ENCODE assay signal across 8 cellular contexts in genomic region chr12:56080556-56081138, GRCh38. TPM values are rescaled to one million over a fixed set of nuclear protein-coding genes. Genes with fewer than 3 reads are reported as not detected.
DNase-seq lines count a peak whose midpoint lies in the region; ATAC-seq and TF ChIP-seq lines count a peak whose summit lies in the region.

No MANE protein-coding gene starts in this region.

- WGBS in mesodermal cell (ENCODE audit: insufficient coverage in 2 of 2), 2 experiments = 12 to 33% methylated on average over 3 to 9 of the region's 20 CpGs
- 23% methylated on average over 20 of the region's 20 CpGs for WGBS in urinary bladder

- H3K36me3 ChIP-seq in cardiac muscle cell (no peaks in the 10 kb centered on the region), mesodermal cell (ENCODE audit: control insufficient read depth, insufficient read depth, low read length) (no peaks in the 10 kb centered on the region), urinary bladder (ENCODE audit: insufficient read depth) (no peaks in the 10 kb centered on the region)

- H3K27me3 ChIP-seq in cardiac muscle cell = no peaks in the 10 kb centered on the region

- H3K9me3 ChIP-seq in cardiac muscle cell (ENCODE audit: low read depth) = no peaks in the 10 kb centered on the region
- H3K9me3 ChIP-seq in mesodermal cell (ENCODE audit: control insufficient read depth, low read length) = no peaks in the 10 kb centered on the region

- ATAC-seq in GM19324 (IDR thresholded peaks at IDR 0.05; ENCODE audit: low FRiP score, unreplicated experiment) (no peak), HG03432 (IDR thresholded peaks at IDR 0.05; ENCODE audit: unreplicated experiment) (no peak)

- intact Hi-C loops in cardiac septum (cut with DNase I) = no loop called here

- peaks cover 22% of the 10 kb centered on the region for H3K4me1 ChIP-seq in cardiac muscle cell (ENCODE audit: low read depth)
- peaks cover 17% of the 10 kb centered on the region for H3K4me1 ChIP-seq in mesodermal cell (ENCODE audit: control insufficient read depth, insufficient read depth, low read length, poor library complexity, severe bottlenecking)
- H3K4me1 ChIP-seq in urinary bladder (ENCODE audit: insufficient read depth) = no peaks in the 10 kb centered on the region

- H3K27ac ChIP-seq in cardiac muscle cell (peak overlapping the region; percentile 63), caudate nucleus (ENCODE audit: low read depth, low read length) (peak overlapping the region; percentile 95), mesodermal cell (ENCODE audit: low read depth, low read length, severe bottlenecking) (no peak overlapping the region), urinary bladder (ENCODE audit: low read depth) (peak overlapping the region; percentile 76)

- H3K4me3 ChIP-seq in cardiac muscle cell = peak overlapping the region; percentile 43
- peak overlapping the region; percentile 58 for H3K4me3 ChIP-seq in mesodermal cell (ENCODE audit: extremely low read depth, insufficient read depth, low read length, poor library complexity, severe bottlenecking)
- peak overlapping the region; percentile 41 for H3K4me3 ChIP-seq in urinary bladder (ENCODE audit: low read depth, low read length)

- no peak for TF ChIP-seq CTCF in cardiac muscle cell (IDR thresholded peaks at IDR 0.05; ENCODE audit: low read depth, low read length)

- peak in 1 of 2 donors; percentile 22 for DNase-seq in cardiac muscle cell (ENCODE audit: low read depth in 1 of 2, low spot score in 1 of 2)
- DNase-seq in cardiac septum (ENCODE audit: low spot score) = no peak
- DNase-seq in caudate nucleus (lab: John Stamatoyannopoulos, UW) = peak in 3 of 61 donors; percentile 18 to 34 (median 27)
- no peak for DNase-seq in NCI-H2107 treated with DMSO at 0.1 percent for 48 hours (lab: John Stamatoyannopoulos, UW; ENCODE audit: unreplicated experiment)

RNA-seq across cellular contexts. Expression of gene ERBB3, which starts 0.7 kb away (rescaled TPM):
- total RNA-seq in cardiac muscle cell = 22.0 and 26.6 TPM in 2 replicates
- 10.5 and 21.0 TPM in 2 replicates for polyA plus RNA-seq in cardiac muscle cell
- total RNA-seq in cardiac septum = 1.5 TPM
- polyA plus RNA-seq in mesodermal cell (2013, experiment 1 of 2) = 22.3 TPM
- 17.1 TPM for polyA plus RNA-seq in mesodermal cell (2013, experiment 2 of 2)
- total RNA-seq in urinary bladder = 34.4 TPM
- 11.4 TPM for polyA plus RNA-seq in urinary bladder

RNA-seq across cellular contexts. Expression of gene PA2G4, which starts 23.7 kb away (rescaled TPM):
- total RNA-seq in cardiac muscle cell = 166 and 235 TPM in 2 replicates
- polyA plus RNA-seq in cardiac muscle cell = 132 and 189 TPM in 2 replicates
- total RNA-seq in cardiac septum = 61.6 TPM
- 162 TPM for polyA plus RNA-seq in mesodermal cell (2013, experiment 1 of 2)
- polyA plus RNA-seq in mesodermal cell (2013, experiment 2 of 2) = 143 TPM
- total RNA-seq in urinary bladder = 64.6 TPM
- 121 TPM for polyA plus RNA-seq in urinary bladder

RNA-seq across cellular contexts. Expression of gene RPL41, which starts 35.8 kb away (rescaled TPM):
- total RNA-seq in cardiac muscle cell = 1,416 and 2,307 TPM in 2 replicates
- 2,144 and 2,427 TPM in 2 replicates for polyA plus RNA-seq in cardiac muscle cell
- total RNA-seq in cardiac septum = 1,517 TPM
- 4,048 TPM for polyA plus RNA-seq in mesodermal cell (2013, experiment 1 of 2)
- 3,832 TPM for polyA plus RNA-seq in mesodermal cell (2013, experiment 2 of 2)
- 2,071 TPM for total RNA-seq in urinary bladder
- polyA plus RNA-seq in urinary bladder = 5,547 TPM

RNA-seq across cellular contexts. Expression of gene ZC3H10, which starts 37.4 kb away (rescaled TPM):
- 5.4 and 7.5 TPM in 2 replicates for total RNA-seq in cardiac muscle cell
- polyA plus RNA-seq in cardiac muscle cell = 7.2 and 10.6 TPM in 2 replicates
- 6.0 TPM for total RNA-seq in cardiac septum
- polyA plus RNA-seq in mesodermal cell (2013, experiment 1 of 2) = 3.9 TPM
- polyA plus RNA-seq in mesodermal cell (2013, experiment 2 of 2) = 2.8 TPM
- 4.6 TPM for total RNA-seq in urinary bladder
- polyA plus RNA-seq in urinary bladder = 4.9 TPM

RNA-seq across cellular contexts. Expression of gene RPS26, which starts 38.9 kb away (rescaled TPM):
- total RNA-seq in cardiac muscle cell (535 and 1,293 TPM in 2 replicates), cardiac septum (39.5 TPM), urinary bladder (96.2 TPM)
- polyA plus RNA-seq in cardiac muscle cell (204 and 252 TPM in 2 replicates), urinary bladder (774 TPM)
- 2,353 TPM for polyA plus RNA-seq in mesodermal cell (2013, experiment 1 of 2)
- polyA plus RNA-seq in mesodermal cell (2013, experiment 2 of 2) = 2,122 TPM
